ENCODE assay signal across 10 cellular contexts in the genomic region with DNA sequence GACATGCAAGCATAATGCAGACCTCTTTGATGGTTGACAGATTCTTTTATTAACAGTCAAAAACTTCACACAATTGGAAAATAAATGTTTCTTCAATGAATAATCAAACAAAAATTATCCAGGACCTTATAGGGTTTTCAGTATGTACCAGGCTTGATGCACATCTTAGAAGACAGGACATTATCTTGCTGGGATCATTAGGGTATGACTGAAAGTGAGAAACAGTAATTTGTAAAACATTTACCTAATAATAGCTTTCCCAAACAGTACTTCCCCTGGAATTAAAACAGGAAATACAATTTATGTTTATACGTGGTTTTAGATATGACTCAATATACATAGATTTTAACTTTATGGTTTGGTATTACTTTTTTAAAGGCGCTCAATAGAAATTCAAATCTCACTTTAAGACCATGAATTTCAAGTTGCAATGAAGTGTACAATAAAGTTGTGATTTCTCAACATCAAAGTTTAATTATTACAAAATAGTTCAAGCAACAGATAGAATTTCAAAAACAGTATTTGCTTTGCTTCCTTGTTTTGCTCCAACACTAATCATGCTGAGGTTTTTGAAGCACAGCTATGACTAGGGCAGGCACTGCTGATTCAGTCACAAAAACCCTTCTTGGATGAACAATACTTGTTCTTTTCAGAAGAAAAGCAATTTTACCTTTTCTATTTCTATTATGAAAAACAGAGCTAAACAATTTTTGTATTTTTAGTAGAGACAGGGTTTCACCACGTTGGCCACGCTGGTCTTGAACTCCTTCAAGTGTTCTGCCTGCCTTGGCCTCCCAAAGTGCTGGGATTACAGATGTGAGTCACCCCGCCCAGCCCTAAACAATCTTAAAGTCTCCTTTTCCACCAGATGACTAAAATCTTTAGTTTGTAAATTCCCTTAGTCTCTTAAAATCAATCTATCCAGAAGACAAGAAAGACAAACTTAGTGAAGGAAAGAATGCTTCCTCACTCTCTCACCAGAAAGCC. TPM values are rescaled to one million over a fixed set of nuclear protein-coding genes. Genes with fewer than 3 reads are reported as not detected.
DNase-seq lines count a peak whose midpoint lies in the region; ATAC-seq, FAIRE-seq and TF ChIP-seq lines count a peak whose summit lies in the region.
"Had no signal": no experiment of that assay in that cellular context is flagged by ENCODE, and none has a peak within 500 bp of the region (broad histone marks: within the 10 kb centered on the region; RNA-seq: fewer than 3 reads in every experiment).

No MANE protein-coding gene starts in this region.

- no peaks in the 10 kb centered on the region for H3K27me3 ChIP-seq in bronchial epithelial cell (ENCODE audit: control insufficient read depth, insufficient read depth, low read length)

- ATAC-seq in GM18868 (IDR thresholded peaks at IDR 0.05; ENCODE audit: unreplicated experiment) (peak; percentile 49), HG03432 (IDR thresholded peaks at IDR 0.05; ENCODE audit: unreplicated experiment) (peak; percentile 61), Right ventricle myocardium inferior (no peak), HG03025 (IDR thresholded peaks at IDR 0.05; ENCODE audit: low FRiP score, unreplicated experiment) (no peak), HG02571 (IDR thresholded peaks at IDR 0.05; ENCODE audit: unreplicated experiment) (no peak), Right ventricle myocardium superior (ENCODE audit: poor library complexity) (no peak)

- peaks cover 13% of the 10 kb centered on the region for H3K36me3 Mint-ChIP-seq in osteocyte (ENCODE audit: unreplicated experiment)

- H3K27me3 Mint-ChIP-seq in osteocyte (ENCODE audit: unreplicated experiment) = no peaks in the 10 kb centered on the region

- H3K9me3 Mint-ChIP-seq in osteocyte (ENCODE audit: unreplicated experiment) = no peaks in the 10 kb centered on the region

- peak overlapping the region; percentile 36 for H3K27ac Mint-ChIP-seq in osteocyte (ENCODE audit: unreplicated experiment)

- H3K4me3 Mint-ChIP-seq in osteocyte (ENCODE audit: unreplicated experiment) = no peak overlapping the region

- peaks cover 5% of the 10 kb centered on the region for H3K4me1 Mint-ChIP-seq in osteocyte (ENCODE audit: unreplicated experiment)

- TF ChIP-seq CTCF in bronchial epithelial cell (IDR thresholded peaks at IDR 0.05; ENCODE audit: insufficient read depth, low read length, severe bottlenecking) (no peak), osteocyte (IDR thresholded peaks at IDR 0.05) (no peak)

- intact Hi-C loops in Right ventricle myocardium inferior (cut with DNase I) = no loop called here
- intact Hi-C loops in Right ventricle myocardium superior (cut with DNase I) = no loop called here

- no peak overlapping the region for H3K4me3 ChIP-seq in bronchial epithelial cell (ENCODE audit: low read depth, low read length)

- peak; percentile 50 for DNase-seq in bronchial epithelial cell (ENCODE audit: low read depth)
- no peak for DNase-seq in osteocyte (ENCODE audit: extremely low spot score, unreplicated experiment)
- no peak for DNase-seq in Right ventricle myocardium inferior (ENCODE audit: missing footprints)
- DNase-seq in Right ventricle myocardium superior = no peak
- DNase-seq: activated CD8-positive, alpha-beta memory T cell treated with anti-CD3 and anti-CD28 coated beads, Interleukin-2, amount 50 U/mL, for 48 hours; NCI-H1092 treated with DMSO at 0.1 percent for 48 hours had no signal

- H3K36me3 ChIP-seq in bronchial epithelial cell (ENCODE audit: control insufficient read depth, insufficient read depth, low read length) = peaks cover 1% of the 10 kb centered on the region

- no peak for FAIRE-seq in bronchial epithelial cell (lab: Jason Lieb, UNC)

RNA-seq across cellular contexts. Expression of gene SOD2, which starts 13.7 kb away (rescaled TPM):
- total RNA-seq in bronchial epithelial cell (62.5 and 71.3 TPM in 2 replicates), osteocyte (73.1 and 74.5 TPM in 2 replicates), Right ventricle myocardium inferior (1,072 TPM), Right ventricle myocardium superior (1,058 TPM)

RNA-seq across cellular contexts. Expression of gene WTAP, which starts 47.9 kb away (rescaled TPM):
- total RNA-seq in bronchial epithelial cell (115 and 125 TPM in 2 replicates), osteocyte (82.3 and 83.7 TPM in 2 replicates), Right ventricle myocardium inferior (45.9 TPM), Right ventricle myocardium superior (40.1 TPM)

Comparison
In these comparisons a context has a peak if more than half of its experiments do, and no peak if none do; other contexts are left out.
1. ATAC-seq: peak in GM18868 (single experiment) and HG03432 (single experiment); none in Right ventricle myocardium inferior (single experiment), HG03025 (single experiment), HG02571 (single experiment) and Right ventricle myocardium superior (single experiment).
2. RNA of gene SOD2, which starts 13.7 kb away (total RNA-seq): 1,072 TPM in Right ventricle myocardium inferior (single experiment) and 1,058 TPM in Right ventricle myocardium superior (single experiment); 73.1 to 74.5 TPM in osteocyte and 62.5 to 71.3 TPM in bronchial epithelial cell; every median in the first group is over 10 times any median in the second.